In genomic region chr15:32668942-32669341, GRCh38 we compare ENCODE assay signal across 23 cellular contexts.
A peak's percentile ranks its signal among the peaks of the same experiment; 100 is the strongest.
DNase-seq lines count a peak whose midpoint lies in the region; ATAC-seq, FAIRE-seq and TF ChIP-seq lines count a peak whose summit lies in the region.
"Had no signal": no experiment of that assay in that cellular context is flagged by ENCODE, and none has a peak within 500 bp of the region (broad histone marks: within the 10 kb centered on the region; RNA-seq: fewer than 3 reads in every experiment).

No MANE protein-coding gene starts in this region.

- H3K27ac ChIP-seq in caudate nucleus (ENCODE audit: low read depth, low read length): peak overlapping the region; percentile 82
- H3K27ac ChIP-seq: lower lobe of right lung, spleen had no signal

- peak; percentile 30 for TF ChIP-seq CTCF in D721Med (IDR thresholded peaks at IDR 0.05; ENCODE audit: insufficient read depth, missing control alignments)

- no peak for TF ChIP-seq EP300 in Ishikawa (IDR thresholded peaks at IDR 0.05; ENCODE audit: borderline replicate concordance)

- no peak for ATAC-seq in HG02970 (IDR thresholded peaks at IDR 0.05; ENCODE audit: low FRiP score, unreplicated experiment)
- ATAC-seq: A549; activated T-cell treated with anti-CD3 and anti-CD28 coated beads, Interleukin-2, amount 50 U/mL, for 4 hours; lower lobe of right lung; T-helper 17 cell had no signal

- TF ChIP-seq RAD21 in Ishikawa (IDR thresholded peaks at IDR 0.05; ENCODE audit: low read depth): no peak

- DNase-seq in D721Med (ENCODE audit: insufficient read length, low spot score): peak; percentile 27
- DNase-seq in caudate nucleus (lab: John Stamatoyannopoulos, UW): no peak
- peak; percentile 58 for DNase-seq in iPS-NIHi7 (ENCODE audit: extremely low spot score)
- DNase-seq in midbrain (lab: John Stamatoyannopoulos, UW): no peak
- DNase-seq in activated T-cell treated with anti-CD3 and anti-CD28 coated beads, Interleukin-2, amount 50 U/mL, for 48 hours: no peak
- no peak for DNase-seq in LoVo (ENCODE audit: low spot score)
- DNase-seq: activated T-cell treated with anti-CD3 and anti-CD28 coated beads, Interleukin-2, amount 50 U/mL, for 4 hours; BE2C; head of caudate nucleus; lower lobe of right lung; NCI-H1092; NCI-H2081; NCI-H446; occipital lobe; retina; spleen; T-helper 17 cell had no signal

- FAIRE-seq in D721Med (lab: Jason Lieb, UNC): no peak
- FAIRE-seq: colon, islet of Langerhans, RCC 7860 had no signal

TF ChIP-seq in Ishikawa, 13 proteins besides CTCF, POLR2A, EP300 and RAD21:
- TF ChIP-seq TEAD4 (IDR thresholded peaks at IDR 0.05): peak; percentile 37; the same call in 1 of the 2 replicates
- TF ChIP-seq FOXM1 (IDR thresholded peaks at IDR 0.05; ENCODE audit: borderline replicate concordance, low read depth): no peak
- no peak for TF ChIP-seq CEBPB (IDR thresholded peaks at IDR 0.05)
- no peak for TF ChIP-seq TAF1 (IDR thresholded peaks at IDR 0.05; ENCODE audit: low read depth)
- no peak for TF ChIP-seq REST (IDR thresholded peaks at IDR 0.05; ENCODE audit: low read depth)
- TF ChIP-seq NFIC (IDR thresholded peaks at IDR 0.05): no peak
- TF ChIP-seq TCF12 (IDR thresholded peaks at IDR 0.05; ENCODE audit: low read depth): no peak
- no peak for TF ChIP-seq USF1 (IDR thresholded peaks at IDR 0.05)
TF ChIP-seq in Ishikawa: peak in this region for 1.

Comparison
In these comparisons a context has a peak if more than half of its experiments do, and no peak if none do; other contexts are left out.
1. DNase-seq: peak in D721Med (single experiment) and iPS-NIHi7 (single experiment); none in caudate nucleus (0 of 61), midbrain (single experiment), activated T-cell treated with anti-CD3 and anti-CD28 coated beads, Interleukin-2, amount 50 U/mL, for 48 hours (0 of 2) and LoVo (single experiment).